Comparison of ENCODE assay signal across 10 cellular contexts in genomic region chr11:110479445-110480101, GRCh38. TPM values are rescaled to one million over a fixed set of nuclear protein-coding genes. Genes with fewer than 3 reads are reported as not detected.
DNase-seq lines count a peak whose midpoint lies in the region; ATAC-seq and TF ChIP-seq lines count a peak whose summit lies in the region.
"Had no signal": no experiment of that assay in that cellular context is flagged by ENCODE, and none has a peak within 500 bp of the region (broad histone marks: within the 10 kb centered on the region; RNA-seq: fewer than 3 reads in every experiment).

No MANE protein-coding gene starts in this region.

- peak; percentile 79 for ATAC-seq in omental fat pad (ENCODE audit: low FRiP score)
- ATAC-seq in GM21786 (IDR thresholded peaks at IDR 0.05; ENCODE audit: unreplicated experiment), result no peak
- no peak for ATAC-seq in GM18873 (IDR thresholded peaks at IDR 0.05; ENCODE audit: low FRiP score, unreplicated experiment)
- ATAC-seq: GM12878, WTC11 had no signal

- DNase-seq in GM12865 (ENCODE audit: low read depth), result peak; percentile 16
- DNase-seq in NCI-H446 treated with DMSO at 0.1 percent for 48 hours (lab: John Stamatoyannopoulos, UW), result peak; percentile 24
- DNase-seq in choroid plexus epithelial cell (ENCODE audit: low read depth), result peak; percentile 72
- DNase-seq in omental fat pad (ENCODE audit: low spot score), result no peak
- DNase-seq in islet precursor cell, result no peak
- DNase-seq in LoVo (ENCODE audit: low spot score), result no peak

- H3K4me3 ChIP-seq in GM12865 (ENCODE audit: low read depth, low read length) (no peak overlapping the region), choroid plexus epithelial cell (ENCODE audit: low read depth, low read length) (no peak overlapping the region)
- H3K4me3 ChIP-seq: GM12878 had no signal

- no peak for TF ChIP-seq CTCF in GM12865 (IDR thresholded peaks at IDR 0.05; ENCODE audit: insufficient read depth, low read depth, low read length, missing control alignments)
- TF ChIP-seq CTCF in choroid plexus epithelial cell (conservative IDR thresholded peaks at IDR 0.05; ENCODE audit: low read depth, low read length), result no peak
- TF ChIP-seq CTCF in omental fat pad (IDR thresholded peaks at IDR 0.05), result no peak

RNA-seq across cellular contexts. Expression of gene FDX1, which starts 49.8 kb away (rescaled TPM):
- 10 to 100 TPM; 10.7 to 20.9 (median 11.9) TPM for total RNA-seq in omental fat pad

Comparison
In these comparisons a context has a peak if more than half of its experiments do, and no peak if none do; other contexts are left out.
1. DNase-seq: peak in GM12865 (single experiment), NCI-H446 treated with DMSO at 0.1 percent for 48 hours (single experiment) and choroid plexus epithelial cell (single experiment); none in omental fat pad (single experiment), islet precursor cell (single experiment) and LoVo (single experiment).